ENCODE assay signal across 25 cellular contexts in the genomic region with DNA sequence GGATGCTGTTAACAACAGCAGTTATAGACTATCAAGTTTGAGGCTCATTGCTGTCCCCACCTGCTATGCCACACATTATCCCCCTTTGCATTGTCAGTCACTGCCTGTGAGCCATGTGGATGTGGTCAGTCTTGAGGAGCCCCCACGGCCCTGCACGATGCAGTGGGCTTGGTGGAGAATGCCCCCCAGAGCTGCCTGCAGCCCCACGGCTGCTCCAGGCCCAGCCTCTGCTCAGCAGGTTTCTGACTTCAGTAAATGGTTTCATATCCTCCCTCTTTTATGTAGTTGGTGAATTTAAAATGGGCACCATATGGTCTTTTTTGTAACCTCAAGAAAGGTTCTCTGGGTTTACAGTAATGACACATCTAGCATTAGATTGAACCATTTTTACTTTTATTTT.
"Had no signal": no experiment of that assay in that cellular context is flagged by ENCODE, and none has a peak within 500 bp of the region (broad histone marks: within the 10 kb centered on the region; RNA-seq: fewer than 3 reads in every experiment).

No MANE protein-coding gene starts in this region.

- ATAC-seq: activated CD8-positive, alpha-beta T cell treated with anti-CD3 and anti-CD28 coated beads for 36 hours; activated naive CD4-positive, alpha-beta T cell treated with anti-CD3 and anti-CD28 coated beads, Interleukin-2, amount 50 U/mL, for 72 hours; left cardiac atrium; stimulated activated memory B cell treated with anti-CD40 and anti-IgM and Interleukin-4, amounts not matched to agents 10 μg/mL and 1 μg/mL and 100 μg/mL, for 72 hours; stimulated activated naive CD8-positive, alpha-beta T cell treated with anti-CD3 and anti-CD28 coated beads, Interleukin-15, amount 100 ng/mL, for 72 hours; upper lobe of right lung had no signal

- H3K36me3 Mint-ChIP-seq: stimulated activated memory B cell treated with anti-CD40 and anti-IgM and Interleukin-4, amounts not matched to agents 10 μg/mL and 1 μg/mL and 100 μg/mL, for 72 hours had no signal

- H2AFZ ChIP-seq: hepatocyte had no signal

- H3K9me3 ChIP-seq: colonic mucosa had no signal

- H3K4me1 ChIP-seq: colonic mucosa, right atrium auricular region, tibial artery, upper lobe of right lung had no signal

- H3K79me2 ChIP-seq: hepatocyte had no signal

- H3K36me3 ChIP-seq: colonic mucosa, right atrium auricular region, tibial artery, upper lobe of right lung had no signal

- H3K27me3 ChIP-seq: colonic mucosa, hepatocyte, right atrium auricular region, tibial artery, upper lobe of right lung had no signal

- DNase-seq: activated CD4-positive, alpha-beta T cell treated with anti-CD3 and anti-CD28 coated beads for 1 hour; activated CD4-positive, alpha-beta T cell treated with anti-CD3 and anti-CD28 coated beads, Interleukin-2, amount 50 U/mL, for 1 hour; activated CD8-positive, alpha-beta T cell treated with anti-CD3 and anti-CD28 coated beads for 36 hours; activated naive CD4-positive, alpha-beta T cell; activated T-cell treated with anti-CD3 and anti-CD28 coated beads, Interleukin-2, amount 50 U/mL, for 48 hours; colonic mucosa; effector CD8-positive, alpha-beta T cell; left cardiac atrium; naive B cell; nucleus accumbens; stimulated activated CD4-positive, alpha-beta T cell treated with anti-CD3 and anti-CD28 coated beads, Interleukin-1b, Interleukin-23, amount 100 ng/mL, for 48 hours; stimulated activated CD4-positive, alpha-beta T cell treated with anti-CD3 and anti-CD28 coated beads, Interleukin-4, amount 100 ng/mL, for 4 hours; stimulated activated CD8-positive, alpha-beta memory T cell treated with anti-CD3 and anti-CD28 coated beads, Interleukin-4, amount 100 ng/mL, for 48 hours; stimulated activated naive CD8-positive, alpha-beta T cell treated with anti-CD3 and anti-CD28 coated beads, Interleukin-15, amount 100 ng/mL, for 72 hours; T1000; tibial artery; upper lobe of right lung had no signal

- H3K4me3 ChIP-seq: colonic mucosa, hepatocyte, right atrium auricular region, smooth muscle cell, tibial artery, upper lobe of right lung had no signal

- H3K4me1 Mint-ChIP-seq: mesothelial cell of epicardium; naive B cell; stimulated activated memory B cell treated with anti-CD40 and anti-IgM and Interleukin-4, amounts not matched to agents 10 μg/mL and 1 μg/mL and 100 μg/mL, for 72 hours; stimulated activated naive CD8-positive, alpha-beta T cell treated with anti-CD3 and anti-CD28 coated beads, Interleukin-15, amount 100 ng/mL, for 72 hours had no signal

- H3K27me3 Mint-ChIP-seq: activated CD8-positive, alpha-beta T cell treated with anti-CD3 and anti-CD28 coated beads for 36 hours; stimulated activated memory B cell treated with anti-CD40 and anti-IgM and Interleukin-4, amounts not matched to agents 10 μg/mL and 1 μg/mL and 100 μg/mL, for 72 hours had no signal

- H3K4me3 Mint-ChIP-seq: activated CD8-positive, alpha-beta T cell treated with anti-CD3 and anti-CD28 coated beads for 36 hours; mesothelial cell of epicardium; naive B cell; stimulated activated memory B cell treated with anti-CD40 and anti-IgM and Interleukin-4, amounts not matched to agents 10 μg/mL and 1 μg/mL and 100 μg/mL, for 72 hours; stimulated activated naive CD8-positive, alpha-beta T cell treated with anti-CD3 and anti-CD28 coated beads, Interleukin-15, amount 100 ng/mL, for 72 hours; T-helper 1 cell treated with Interleukin-12 subunit alpha and Interleukin-12 subunit beta and Interleukin-4 antibody, amounts not matched to agents 30 μg/mL and 1 μg/mL, for 36 hours had no signal

- H3K4me2 ChIP-seq: hepatocyte, smooth muscle cell had no signal

- H3K27ac ChIP-seq: colonic mucosa, epithelial cell of prostate, hepatocyte, right atrium auricular region, tibial artery, upper lobe of right lung had no signal

- H3K27ac Mint-ChIP-seq: activated CD8-positive, alpha-beta T cell treated with anti-CD3 and anti-CD28 coated beads for 36 hours; activated naive CD4-positive, alpha-beta T cell treated with anti-CD3 and anti-CD28 coated beads, Interleukin-2, amount 50 U/mL, for 72 hours; mesothelial cell of epicardium; stimulated activated memory B cell treated with anti-CD40 and anti-IgM and Interleukin-4, amounts not matched to agents 10 μg/mL and 1 μg/mL and 100 μg/mL, for 72 hours; stimulated activated naive CD8-positive, alpha-beta T cell treated with anti-CD3 and anti-CD28 coated beads, Interleukin-15, amount 100 ng/mL, for 72 hours; T-helper 1 cell treated with Interleukin-12 subunit alpha and Interleukin-12 subunit beta and Interleukin-4 antibody, amounts not matched to agents 30 μg/mL and 1 μg/mL, for 36 hours had no signal
